ENCODE assay signal across 8 cellular contexts in the genomic region with DNA sequence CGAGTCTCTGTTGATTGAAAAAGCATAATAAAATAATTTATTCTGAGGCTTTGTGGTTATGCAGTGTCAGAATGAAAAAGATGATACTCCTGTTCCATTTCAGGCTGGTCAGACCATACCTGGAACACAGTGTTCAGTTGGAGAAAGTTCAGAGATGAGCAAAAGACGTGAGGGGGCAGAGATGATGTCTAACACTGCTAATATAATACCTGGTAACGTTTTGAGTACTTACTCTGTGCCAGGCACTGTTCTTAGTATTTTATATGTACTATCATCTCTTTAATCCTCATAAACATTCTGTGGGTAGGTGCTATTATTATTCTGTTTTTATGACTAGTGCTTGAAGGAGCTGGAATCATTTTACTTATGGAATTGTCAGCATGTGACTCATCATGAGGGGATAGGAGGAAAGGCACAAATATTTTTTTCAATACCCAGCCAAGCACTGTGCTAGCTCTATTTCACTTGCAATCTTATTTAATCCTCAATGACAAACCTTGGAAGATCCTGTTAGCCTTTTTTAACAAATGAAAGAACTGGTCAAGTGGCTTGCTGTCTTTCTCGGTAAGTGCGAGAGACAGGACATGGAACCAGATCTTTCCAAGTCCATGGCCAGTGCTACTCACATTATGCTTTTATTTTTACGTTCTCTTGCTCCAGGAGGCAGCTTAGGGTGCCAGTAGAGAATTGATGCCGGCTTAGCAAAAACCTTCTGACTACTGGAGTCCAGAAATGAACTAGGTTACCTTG. TPM values are rescaled to one million over a fixed set of nuclear protein-coding genes. Genes with fewer than 3 reads are reported as not detected.
DNase-seq lines count a peak whose midpoint lies in the region; ATAC-seq and TF ChIP-seq lines count a peak whose summit lies in the region.

No MANE protein-coding gene starts in this region.

- TF ChIP-seq CTCF in AG09309 (IDR thresholded peaks at IDR 0.05; ENCODE audit: control insufficient read depth, insufficient read depth, low read depth, low read length, missing control alignments): no peak
- TF ChIP-seq CTCF in esophagus squamous epithelium (IDR thresholded peaks at IDR 0.05): no peak

- no peaks in the 10 kb centered on the region for H3K36me3 ChIP-seq in esophagus squamous epithelium

- ATAC-seq in GM21717 (IDR thresholded peaks at IDR 0.05; ENCODE audit: unreplicated experiment): peak; percentile 55
- no peak for ATAC-seq in GM19455 (IDR thresholded peaks at IDR 0.05; ENCODE audit: unreplicated experiment)

- no peaks in the 10 kb centered on the region for H3K9me3 ChIP-seq in esophagus squamous epithelium

- H3K4me3 ChIP-seq in AG09309 (ENCODE audit: control insufficient read depth, low read depth, low read length): no peak overlapping the region
- peak overlapping the region in 2 of 4 donors; percentile 0 to 1 for H3K4me3 ChIP-seq in esophagus squamous epithelium

- DNase-seq in AG09309 (ENCODE audit: low read depth) (peak; percentile 76), SW480 (ENCODE audit: low spot score) (peak; percentile 50), esophagus squamous epithelium (lab: John Stamatoyannopoulos, UW) (no peak), renal cortical epithelial cell (ENCODE audit: low read depth) (peak; percentile 83), SIG-M5 treated with dmso at 0.1 percent for 504 hours (lab: John Stamatoyannopoulos, UW; ENCODE audit: unreplicated experiment) (no peak), iPS-NIHi11 (ENCODE audit: low spot score) (no peak)

- no peak for TF ChIP-seq POLR2A in esophagus squamous epithelium (IDR thresholded peaks at IDR 0.05)

- peak overlapping the region; percentile 67 to 79 (median 74) for H3K27ac ChIP-seq in esophagus squamous epithelium

- intact Hi-C loops in esophagus squamous epithelium (cut with DNase I): no loop called here

- WGBS in esophagus squamous epithelium, 2 donors: 20 to 28% methylated on average over 7 of the region's 7 CpGs

- H3K4me1 ChIP-seq in esophagus squamous epithelium: peaks cover 31 to 81% (median 49%) of the 10 kb centered on the region in 3 donors

- no peaks in the 10 kb centered on the region for H3K27me3 ChIP-seq in esophagus squamous epithelium

RNA-seq across cellular contexts. Expression of a gene that starts 31.9 kb away (rescaled TPM):
- total RNA-seq in esophagus squamous epithelium: 100 to 1,000 TPM; 181 to 285 (median 193) TPM
- total RNA-seq in renal cortical epithelial cell: 206 and 486 TPM in 2 replicates

Comparison
In these comparisons a context has a peak if more than half of its experiments do, and no peak if none do; other contexts are left out.
1. DNase-seq: peak in AG09309 (single experiment), SW480 (single experiment) and renal cortical epithelial cell (single experiment); none in esophagus squamous epithelium (single experiment), SIG-M5 treated with dmso at 0.1 percent for 504 hours (single experiment) and iPS-NIHi11 (single experiment).